Comparison of ENCODE assay signal across 22 cellular contexts in the genomic region with DNA sequence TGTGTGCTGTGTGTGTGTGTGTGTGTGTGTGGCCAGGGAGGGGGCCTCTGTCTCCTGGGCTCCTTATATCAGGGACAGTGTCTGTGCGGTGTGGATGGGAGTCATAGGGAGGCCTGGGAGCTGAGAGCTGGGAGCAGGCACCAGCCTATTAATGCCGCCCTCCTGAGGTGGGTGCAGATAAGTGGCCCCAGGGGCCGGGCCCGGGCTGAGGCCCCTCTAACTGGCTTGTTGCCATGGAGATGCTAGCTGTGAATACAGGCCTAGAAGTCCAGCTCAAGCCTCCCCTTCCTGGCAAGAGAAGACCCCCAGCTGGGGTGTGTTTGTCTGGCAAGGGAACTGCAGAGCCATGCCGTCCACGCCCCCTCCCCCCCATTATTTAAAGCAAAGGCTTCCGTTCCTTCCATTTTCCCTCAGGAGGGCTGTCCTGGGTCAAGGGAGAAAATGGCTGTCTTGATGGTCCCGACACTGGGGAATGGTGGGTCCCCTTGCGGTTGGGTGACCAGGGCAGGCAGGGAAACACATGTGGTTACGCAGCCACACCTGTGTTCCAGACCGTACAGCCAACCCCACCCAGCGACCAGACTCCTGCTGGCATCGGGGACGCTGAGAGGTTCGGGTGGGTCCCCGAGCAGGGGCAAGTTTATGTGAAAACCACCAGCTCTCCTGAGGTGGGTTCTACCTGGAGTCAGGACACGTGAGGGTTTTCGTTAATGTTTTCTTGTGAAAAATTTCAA.
DNase-seq lines count a peak whose midpoint lies in the region; TF ChIP-seq lines count a peak whose summit lies in the region.
"Had no signal": no experiment of that assay in that cellular context is flagged by ENCODE, and none has a peak within 500 bp of the region (broad histone marks: within the 10 kb centered on the region; RNA-seq: fewer than 3 reads in every experiment).

No MANE protein-coding gene starts in this region.

- H3K36me3 ChIP-seq in spleen = no peaks in the 10 kb centered on the region

- peaks cover 58% of the 10 kb centered on the region for H3K27me3 Mint-ChIP-seq in chondrocyte (ENCODE audit: low read depth)

- intact Hi-C loops in spleen (cut with DNase I; ENCODE audit: low total_unique reads) = no loop called here

- H3K4me1 Mint-ChIP-seq in chondrocyte (ENCODE audit: low read depth) = no peaks in the 10 kb centered on the region
- H3K4me1 Mint-ChIP-seq: activated CD4-positive, alpha-beta T cell treated with anti-CD3 and anti-CD28 coated beads, Interleukin-2, amount 10 ng/mL, durations not matched to agents 7 days and 5 days; activated CD8-positive, alpha-beta memory T cell treated with anti-CD3 and anti-CD28 coated beads, Interleukin-2, amount 10 ng/mL, durations not matched to agents 7 days and 5 days; CD8-positive, alpha-beta memory T cell had no signal

- no peak overlapping the region for H3K27ac Mint-ChIP-seq in chondrocyte (ENCODE audit: unreplicated experiment)
- H3K27ac Mint-ChIP-seq: activated CD4-positive, alpha-beta T cell treated with anti-CD3 and anti-CD28 coated beads, Interleukin-2, amount 10 ng/mL, durations not matched to agents 7 days and 5 days; activated CD8-positive, alpha-beta memory T cell treated with anti-CD3 and anti-CD28 coated beads, Interleukin-2, amount 10 ng/mL, durations not matched to agents 7 days and 5 days; activated T-helper 1 cell treated with anti-CD3 and anti-CD28 coated beads, Interleukin-12 subunit alpha, Interleukin-12 subunit beta, Interleukin-2, Interleukin-4 antibody, amounts not matched to agents 30 ng/mL and 10 ng/mL and 1 ng/mL, durations not matched to agents 14 hours and 24 hours and 36 hours; HFFc6; T-helper 17 cell had no signal

- no peak for TF ChIP-seq POLR2A in spleen (IDR thresholded peaks at IDR 0.05)

- TF ChIP-seq CTCF in spleen (IDR thresholded peaks at IDR 0.05 in 8 of 11, conservative IDR thresholded peaks at IDR 0.05 in 3 of 11) (no peak), chondrocyte (IDR thresholded peaks at IDR 0.05) (no peak)

- no peak overlapping the region for H3K4me3 ChIP-seq in spleen
- H3K4me3 ChIP-seq: GM12878, SK-N-MC had no signal

- no peaks in the 10 kb centered on the region for H3K4me1 ChIP-seq in spleen

- peak; percentile 10 for DNase-seq in NCI-H345 (lab: John Stamatoyannopoulos, UW)
- DNase-seq in NCI-H345 treated with DMSO at 0.1 percent for 48 hours (lab: John Stamatoyannopoulos, UW; ENCODE audit: unreplicated experiment) = no peak
- DNase-seq in NCI-H2227 treated with DMSO at 0.1 percent for 48 hours (lab: John Stamatoyannopoulos, UW) = peak; percentile 70
- peak; percentile 49 for DNase-seq in iPS-NIHi7 (ENCODE audit: extremely low spot score)
- DNase-seq in spleen = peak; percentile 23
- no peak for DNase-seq in NCI-H524 treated with DMSO at 0.1 percent for 48 hours (lab: John Stamatoyannopoulos, UW)
- no peak for DNase-seq in central memory CD4-positive, alpha-beta T cell
- DNase-seq in chondrocyte (ENCODE audit: low spot score) = no peak
- DNase-seq: activated CD4-positive, alpha-beta T cell treated with anti-CD3 and anti-CD28 coated beads, Interleukin-2, amount 10 ng/mL, durations not matched to agents 7 days and 5 days; activated CD8-positive, alpha-beta memory T cell treated with anti-CD3 and anti-CD28 coated beads, Interleukin-2, amount 10 ng/mL, durations not matched to agents 7 days and 5 days; activated naive CD4-positive, alpha-beta T cell treated with anti-CD3 and anti-CD28 coated beads, Interleukin-2, amount 50 U/mL, for 16 hours; amygdala; CD8-positive, alpha-beta memory T cell; dermis blood vessel endothelial cell; HFFc6; NCI-H1048; small intestine; T-helper 17 cell had no signal

- H3K27ac ChIP-seq in spleen = no peak overlapping the region
- H3K27ac ChIP-seq: RWPE1, SK-N-MC had no signal

- WGBS in spleen, 5 donors = 66 to 74% (median 70%) methylated on average over 18 of the region's 18 CpGs

- no peak overlapping the region for H3K4me3 Mint-ChIP-seq in chondrocyte (ENCODE audit: unreplicated experiment)
- H3K4me3 Mint-ChIP-seq: activated CD4-positive, alpha-beta T cell treated with anti-CD3 and anti-CD28 coated beads, Interleukin-2, amount 10 ng/mL, durations not matched to agents 7 days and 5 days; activated CD8-positive, alpha-beta memory T cell treated with anti-CD3 and anti-CD28 coated beads, Interleukin-2, amount 10 ng/mL, durations not matched to agents 7 days and 5 days; activated T-helper 1 cell treated with anti-CD3 and anti-CD28 coated beads, Interleukin-12 subunit alpha, Interleukin-12 subunit beta, Interleukin-2, Interleukin-4 antibody, amounts not matched to agents 30 ng/mL and 10 ng/mL and 1 ng/mL, durations not matched to agents 14 hours and 24 hours and 36 hours; CD8-positive, alpha-beta memory T cell; HFFc6; T-helper 17 cell had no signal

- H3K27me3 ChIP-seq in spleen (replicated peaks in 1 of 7) = peaks cover 0 to 15% (median 0%) of the 10 kb centered on the region in 7 donors

- peaks cover 0 to 5% (median 0%) of the 10 kb centered on the region in 8 donors for H3K9me3 ChIP-seq in spleen

- peaks cover 11% of the 10 kb centered on the region for H3K9me3 Mint-ChIP-seq in chondrocyte (ENCODE audit: low read depth)
- H3K9me3 Mint-ChIP-seq: activated CD4-positive, alpha-beta T cell treated with anti-CD3 and anti-CD28 coated beads, Interleukin-2, amount 10 ng/mL, durations not matched to agents 7 days and 5 days; activated T-helper 1 cell treated with anti-CD3 and anti-CD28 coated beads, Interleukin-12 subunit alpha, Interleukin-12 subunit beta, Interleukin-2, Interleukin-4 antibody, amounts not matched to agents 30 ng/mL and 10 ng/mL and 1 ng/mL, durations not matched to agents 14 hours and 24 hours and 36 hours; HFFc6 had no signal

- peaks cover 5% of the 10 kb centered on the region for H3K36me3 Mint-ChIP-seq in chondrocyte (ENCODE audit: low read depth)
- H3K36me3 Mint-ChIP-seq: activated CD8-positive, alpha-beta memory T cell treated with anti-CD3 and anti-CD28 coated beads, Interleukin-2, amount 10 ng/mL, durations not matched to agents 7 days and 5 days had no signal

Comparison
In these comparisons a context has a peak if more than half of its experiments do, and no peak if none do; other contexts are left out.
1. DNase-seq: peak in NCI-H345 (single experiment), NCI-H2227 treated with DMSO at 0.1 percent for 48 hours (single experiment), iPS-NIHi7 (single experiment) and spleen (single experiment); none in NCI-H345 treated with DMSO at 0.1 percent for 48 hours (single experiment), NCI-H524 treated with DMSO at 0.1 percent for 48 hours (single experiment), central memory CD4-positive, alpha-beta T cell (single experiment) and chondrocyte (single experiment).